Comparison of ENCODE assay signal across 9 cellular contexts in genomic region chr10:47763543-47764175, GRCh38. TPM values are rescaled to one million over a fixed set of nuclear protein-coding genes. Genes with fewer than 3 reads are reported as not detected.
A peak's percentile ranks its signal among the peaks of the same experiment; 100 is the strongest.
DNase-seq lines count a peak whose midpoint lies in the region; ATAC-seq and TF ChIP-seq lines count a peak whose summit lies in the region.
"Not testable (repeated sequence)": the region's sequence is repeated elsewhere in the genome, so short reads cannot be mapped to it uniquely, and the experiment has no call there.
"Had no signal": no experiment of that assay in that cellular context is flagged by ENCODE, and none has a peak within 500 bp of the region (broad histone marks: within the 10 kb centered on the region; RNA-seq: fewer than 3 reads in every experiment).

Gene SYT15B, minus strand, starts transcription at chr10:47763592. Its CDS starts 952 bp downstream, at chr10:47762640.

- intact Hi-C loops in esophagus muscularis mucosa (cut with DNase I); posterior vena cava (cut with DNase I); stomach (cut with DNase I; ENCODE audit: low total_unique reads): not testable (repeated sequence)

- TF ChIP-seq POLR2A in esophagus muscularis mucosa (IDR thresholded peaks at IDR 0.05; ENCODE audit: low read depth); stomach (IDR thresholded peaks at IDR 0.05): not testable (repeated sequence)

- DNase-seq in astrocyte of the spinal cord (ENCODE audit: low read depth, low spot score); esophagus muscularis mucosa (ENCODE audit: extremely low spot score); hepatocyte (ENCODE audit: low spot score); lung (ENCODE audit: low spot score); stomach: not testable (repeated sequence)
- peak; percentile 20 for DNase-seq in posterior vena cava (ENCODE audit: low spot score)

- TF ChIP-seq CTCF in astrocyte of the spinal cord (IDR thresholded peaks at IDR 0.05; ENCODE audit: low read depth, low read length); esophagus muscularis mucosa (IDR thresholded peaks at IDR 0.05); hepatocyte (IDR thresholded peaks at IDR 0.05; ENCODE audit: poor library complexity); lung (IDR thresholded peaks at IDR 0.05; ENCODE audit: control extremely low read depth, extremely low read depth); stomach (IDR thresholded peaks at IDR 0.05): not testable (repeated sequence)

- H2AFZ ChIP-seq in hepatocyte, result not testable (repeated sequence)

- H3K79me2 ChIP-seq in hepatocyte, result not testable (repeated sequence)

- H3K4me3 ChIP-seq in HUES6 (ENCODE audit: low read depth, low read length), result peak within 1 kb of the TSS; percentile 49
- H3K4me3 ChIP-seq in astrocyte of the spinal cord (ENCODE audit: low read depth, low read length), result peak within 1 kb of the TSS; percentile 13
- H3K4me3 ChIP-seq in esophagus muscularis mucosa, result peak within 1 kb of the TSS; percentile 28 to 40 (median 29)
- H3K4me3 ChIP-seq in hepatocyte, lung: not testable (repeated sequence)
- H3K4me3 ChIP-seq in stomach, result peak within 1 kb of the TSS; percentile 12 to 41 (median 18)

- not testable (repeated sequence) for ATAC-seq in lung (ENCODE audit: insufficient read depth, low FRiP score)

- H3K4me2 ChIP-seq in hepatocyte, result peak within 1 kb of the TSS; percentile 74

- not testable (repeated sequence) for H3K36me3 ChIP-seq in HUES6 (ENCODE audit: control insufficient read depth, insufficient read depth, low read length); esophagus muscularis mucosa; hepatocyte (replicated peaks; ENCODE audit: insufficient read depth, low read depth); lung (ENCODE audit: control insufficient read depth in 2 of 2, insufficient read depth in 2 of 2, low read length in 2 of 2); stomach

- not testable (repeated sequence) for H3K9me3 ChIP-seq in HUES6 (ENCODE audit: control insufficient read depth, insufficient read depth, low read depth, low read length); esophagus muscularis mucosa; hepatocyte (ENCODE audit: low read depth); lung (ENCODE audit: control insufficient read depth in 2 of 2, insufficient read depth in 1 of 2, low read length in 1 of 2); stomach

- not testable (repeated sequence) for TF ChIP-seq EP300 in esophagus muscularis mucosa (IDR thresholded peaks at IDR 0.05); stomach (IDR thresholded peaks at IDR 0.05)

- not testable (repeated sequence) for H3K9ac ChIP-seq in HUES6 (ENCODE audit: low read length)

- H3K27me3 ChIP-seq in HUES6 (ENCODE audit: control insufficient read depth, insufficient read depth, low read length), result peaks cover 17% of the 10 kb centered on the region
- H3K27me3 ChIP-seq in esophagus muscularis mucosa, result peaks cover 0 to 12% (median 0%) of the 10 kb centered on the region in 4 donors
- not testable (repeated sequence) for H3K27me3 ChIP-seq in hepatocyte; lung (ENCODE audit: control insufficient read depth, insufficient read depth)
- H3K27me3 ChIP-seq in stomach, result peaks cover 0 to 15% (median 0%) of the 10 kb centered on the region in 3 donors

- in situ Hi-C loops in astrocyte of the spinal cord (cut with HindIII; ENCODE audit: low sequenced_read_pairs), result not testable (repeated sequence)

- not testable (repeated sequence) for H4K20me1 ChIP-seq in hepatocyte (ENCODE audit: insufficient read depth, poor library complexity, severe bottlenecking)

- not testable (repeated sequence) for H3K9me2 ChIP-seq in hepatocyte (replicated peaks; ENCODE audit: insufficient read depth)

- H3K4me1 ChIP-seq in HUES6 (ENCODE audit: control insufficient read depth, insufficient read depth, low read length); esophagus muscularis mucosa; hepatocyte (ENCODE audit: insufficient read depth); lung (ENCODE audit: control insufficient read depth in 2 of 2, insufficient read depth in 2 of 2, low read length in 2 of 2); stomach: not testable (repeated sequence)

- WGBS in esophagus muscularis mucosa, result no CpG with 5 or more reads among the region's 33 CpGs
- 46% methylated on average over 19 of the region's 33 CpGs for WGBS in hepatocyte (ENCODE audit: low lambda C conversion rate, missing lambda C conversion rate)
- 63 to 73% methylated on average over 23 to 27 of the region's 33 CpGs for WGBS in lung, 2 donors
- WGBS in stomach, 5 donors, result 43 to 60% (median 55%) methylated on average over 7 to 26 of the region's 33 CpGs

- H3K27ac ChIP-seq in HUES6 (ENCODE audit: low read depth, low read length); esophagus muscularis mucosa (replicated peaks in 1 of 4); hepatocyte; lung (ENCODE audit: low read depth in 1 of 2, low read length in 1 of 2); stomach: not testable (repeated sequence)

RNA-seq across cellular contexts. Expression of gene SYT15B, which starts in this region (rescaled TPM):
- total RNA-seq in esophagus muscularis mucosa, result 10 to 100 TPM in 1 of 4 donors, 1 to 10 TPM in 3; 2.5 to 11.3 (median 3.4) TPM
- not detected in 2 replicates for total RNA-seq in hepatocyte
- polyA plus RNA-seq in hepatocyte, result 0.65 and 0.69 TPM in 2 replicates
- total RNA-seq in lung, result 10 to 100 TPM; 39.0 to 59.8 TPM
- polyA plus RNA-seq in lung, result 10 to 100 TPM in 1 of 2 donors, 1 to 10 TPM in 1; 8.7 to 10.2 TPM
- 1 to 10 TPM; 2.6 to 2.9 TPM for total RNA-seq in posterior vena cava
- total RNA-seq in stomach, result under 1 TPM in 1 of 5 donors, not detected in 4; 0.73 TPM
- under 1 TPM in 2 of 3 donors, not detected in 1; 0.20 to 0.31 TPM for polyA plus RNA-seq in stomach
- total RNA-seq: G401, HepG2 had no signal
- polyA plus RNA-seq: HepG2 had no signal
